9 cellular contexts compared by ENCODE assay signal in genomic region chr13:80040219-80040976, GRCh38.
A peak's percentile ranks its signal among the peaks of the same experiment; 100 is the strongest.
DNase-seq lines count a peak whose midpoint lies in the region; ATAC-seq and TF ChIP-seq lines count a peak whose summit lies in the region.
"Had no signal": no experiment of that assay in that cellular context is flagged by ENCODE, and none has a peak within 500 bp of the region (broad histone marks: within the 10 kb centered on the region; RNA-seq: fewer than 3 reads in every experiment).

No MANE protein-coding gene starts in this region.

- no peaks in the 10 kb centered on the region for H3K9me3 ChIP-seq in PC-3 (ENCODE audit: low read length)
- H3K9me3 ChIP-seq in T-helper 17 cell (ENCODE audit: control insufficient read depth, low read length, poor library complexity, severe bottlenecking), result no peaks in the 10 kb centered on the region

- BruUV-seq in PC-3 (replicated peaks; lab: Mats Ljungman, UMichigan), result TSS peak; percentile 75

- intact Hi-C loops in PC-3 (cut with micrococcal nuclease), result loop anchor here (1.0 to 2.0 kb wide), 6 partner anchors 46 to 409 kb away; partner anchors contain the start of gene SPRY2

- no peaks in the 10 kb centered on the region for H3K4me1 Mint-ChIP-seq in T-helper 17 cell

- H3K4me3 Mint-ChIP-seq in T-helper 17 cell, result no peak overlapping the region

- H3K79me2 ChIP-seq in PC-3 (ENCODE audit: low read length), result no peaks in the 10 kb centered on the region

- DNase-seq in COLO829 (ENCODE audit: low spot score), result peak; percentile 56
- DNase-seq in PC-3, result peak; percentile 95
- DNase-seq in omental fat pad (ENCODE audit: low spot score), result no peak
- no peak for DNase-seq in central memory CD4-positive, alpha-beta T cell
- DNase-seq in T-helper 17 cell, result no peak
- DNase-seq in NCI-H510A (lab: John Stamatoyannopoulos, UW), result no peak
- DNase-seq: NCI-H1694 treated with DMSO at 0.1 percent for 48 hours had no signal

- no peaks in the 10 kb centered on the region for H3K27me3 ChIP-seq in PC-3 (ENCODE audit: low read length)

- H3K27me3 Mint-ChIP-seq in T-helper 17 cell, result no peaks in the 10 kb centered on the region

- POLR2A ChIA-PET in PC-3 (lab: Charles Lee; ENCODE audit: unreplicated experiment), result no interaction called here

- no peaks in the 10 kb centered on the region for H4K20me1 ChIP-seq in PC-3 (ENCODE audit: low read length)

- peak overlapping the region; percentile 91 for H3K27ac ChIP-seq in PC-3 (ENCODE audit: low read length)

- ATAC-seq in PC-3 (peak; percentile 87), esophagus mucosa (peak; percentile 80), omental fat pad (ENCODE audit: low FRiP score) (peak; percentile 97), T-helper 17 cell (no peak), HG03139 (IDR thresholded peaks at IDR 0.05; ENCODE audit: unreplicated experiment) (no peak)

- CTCF ChIA-PET in PC-3 (lab: Charles Lee), result interaction anchor here (0.6 kb wide), 2 partner anchors 230 to 362 kb away, joined by 5 to 9 read pairs; no protein-coding TSS in a partner anchor

- no peaks in the 10 kb centered on the region for H3K36me3 ChIP-seq in PC-3 (ENCODE audit: low read depth, low read length)

- H3K9ac ChIP-seq in PC-3 (ENCODE audit: low read length), result peak overlapping the region; percentile 61

- H3F3A ChIP-seq in PC-3 (ENCODE audit: low read length, unreplicated experiment), result no peaks in the 10 kb centered on the region

- H3K27ac Mint-ChIP-seq in T-helper 17 cell, result no peak overlapping the region

- H2AFZ ChIP-seq in PC-3 (ENCODE audit: low read length), result no peak overlapping the region

- H3K4me1 ChIP-seq in PC-3 (ENCODE audit: insufficient read depth, low read length), result peaks cover 50% of the 10 kb centered on the region

- no peak overlapping the region for H3K4me3 ChIP-seq in PC-3 (ENCODE audit: low read length)

- peaks cover 2% of the 10 kb centered on the region for H3K36me3 Mint-ChIP-seq in T-helper 17 cell (ENCODE audit: low read depth)

- peak overlapping the region; percentile 68 for H3K4me2 ChIP-seq in PC-3 (ENCODE audit: low read length)

- TF ChIP-seq CTCF in PC-3 (conservative IDR thresholded peaks at IDR 0.05; ENCODE audit: low read depth, low read length) (no peak), omental fat pad (IDR thresholded peaks at IDR 0.05) (no peak)

- H3K9me2 ChIP-seq in PC-3 (replicated peaks; ENCODE audit: low read length), result no peaks in the 10 kb centered on the region

Comparison
In these comparisons a context has a peak if more than half of its experiments do, and no peak if none do; other contexts are left out.
1. DNase-seq: peak in COLO829 (single experiment) and PC-3 (single experiment); none in omental fat pad (single experiment), central memory CD4-positive, alpha-beta T cell (single experiment), T-helper 17 cell (0 of 3) and NCI-H510A (single experiment).
2. ATAC-seq: peak in PC-3 (single experiment), esophagus mucosa (single experiment) and omental fat pad (single experiment); none in T-helper 17 cell (single experiment) and HG03139 (single experiment).